In genomic region chr10:2392145-2392812, GRCh38 we compare ENCODE assay signal across 19 cellular contexts.
A peak's percentile ranks its signal among the peaks of the same experiment; 100 is the strongest.
DNase-seq lines count a peak whose midpoint lies in the region; ATAC-seq, FAIRE-seq and TF ChIP-seq lines count a peak whose summit lies in the region.
"Had no signal": no experiment of that assay in that cellular context is flagged by ENCODE, and none has a peak within 500 bp of the region (broad histone marks: within the 10 kb centered on the region; RNA-seq: fewer than 3 reads in every experiment).

No MANE protein-coding gene starts in this region.

- WGBS in lung, 2 donors: 52 to 62% methylated on average over 5 to 6 of the region's 6 CpGs

- TF ChIP-seq CTCF in LNCaP clone FGC (IDR thresholded peaks at IDR 0.05; ENCODE audit: control insufficient read depth, extremely low read depth, insufficient read depth) (no peak), lung (IDR thresholded peaks at IDR 0.05; ENCODE audit: control extremely low read depth, extremely low read depth) (no peak), kidney (IDR thresholded peaks at IDR 0.05; ENCODE audit: borderline replicate concordance, extremely low read depth, insufficient read depth) (no peak)

- intact Hi-C loops in kidney (cut with DNase I): no loop called here

- no peaks in the 10 kb centered on the region for H3K36me3 ChIP-seq in lung (ENCODE audit: control insufficient read depth in 2 of 2, insufficient read depth in 2 of 2, low read length in 2 of 2)
- no peaks in the 10 kb centered on the region for H3K36me3 ChIP-seq in kidney (ENCODE audit: control insufficient read depth in 1 of 2, insufficient read depth in 2 of 2, low read length in 2 of 2)

- H3K27ac Mint-ChIP-seq in activated naive CD4-positive, alpha-beta T cell treated with anti-CD3 and anti-CD28 coated beads, Interleukin-2, amount 50 U/mL, for 72 hours: no peak overlapping the region
- H3K27ac Mint-ChIP-seq: activated naive CD8-positive, alpha-beta T cell treated with anti-CD3 and anti-CD28 coated beads, Interleukin-2, amount 10 ng/mL, durations not matched to agents 7 days and 5 days; activated T-helper 2 cell treated with anti-CD3 and anti-CD28 coated beads, Interferon-gamma antibody, Interleukin-2, Interleukin-4, amounts not matched to agents 10 μg/mL and 5 μg/mL and 100 μg/mL, durations not matched to agents 14 hours and 24 hours and 36 hours; brain; progenitor cell of endocrine pancreas had no signal

- H3K27me3 ChIP-seq in lung (ENCODE audit: control insufficient read depth, insufficient read depth): no peaks in the 10 kb centered on the region

- no peaks in the 10 kb centered on the region for H3K36me3 Mint-ChIP-seq in activated naive CD4-positive, alpha-beta T cell treated with anti-CD3 and anti-CD28 coated beads, Interleukin-2, amount 50 U/mL, for 72 hours
- H3K36me3 Mint-ChIP-seq: activated naive CD8-positive, alpha-beta T cell treated with anti-CD3 and anti-CD28 coated beads, Interleukin-2, amount 10 ng/mL, durations not matched to agents 7 days and 5 days; brain had no signal

- peak; percentile 27 for DNase-seq in COLO668 (lab: John Stamatoyannopoulos, UW; ENCODE audit: unreplicated experiment)
- DNase-seq in LNCaP clone FGC (ENCODE audit: low read depth): peak; percentile 2
- DNase-seq in NCI-H774 (lab: John Stamatoyannopoulos, UW): peak; percentile 63
- no peak for DNase-seq in lung (ENCODE audit: low spot score)
- no peak for DNase-seq in kidney
- DNase-seq in stimulated activated CD4-positive, alpha-beta T cell treated with anti-CD3 and anti-CD28 coated beads, Interleukin-4, amount 100 ng/mL, for 1 hour: no peak
- no peak for DNase-seq in activated naive CD4-positive, alpha-beta T cell treated with anti-CD3 and anti-CD28 coated beads, Interleukin-2, amount 50 U/mL, for 72 hours (ENCODE audit: low spot score in 2 of 2)
- DNase-seq: activated CD4-positive, alpha-beta T cell treated with anti-CD3 and anti-CD28 coated beads for 48 hours; activated naive CD8-positive, alpha-beta T cell treated with anti-CD3 and anti-CD28 coated beads, Interleukin-2, amount 10 ng/mL, durations not matched to agents 7 days and 5 days; NCI-H146; NCI-H524 treated with DMSO at 0.1 percent for 48 hours; OCI-M1; SHP77 treated with DMSO at 0.1 percent for 48 hours; stimulated activated CD4-positive, alpha-beta T cell treated with anti-CD3 and anti-CD28 coated beads, Interleukin-1b, Interleukin-23, amount 100 ng/mL, for 48 hours; stimulated activated naive CD4-positive, alpha-beta T cell treated with Interleukin-2 at 50 U/mL for 16 hours had no signal

- H3K9me3 ChIP-seq in lung (ENCODE audit: control insufficient read depth in 2 of 2, insufficient read depth in 1 of 2, low read length in 1 of 2) (no peaks in the 10 kb centered on the region), kidney (ENCODE audit: control insufficient read depth in 1 of 2, low read length in 2 of 2) (no peaks in the 10 kb centered on the region)

- ATAC-seq in lung (ENCODE audit: insufficient read depth, low FRiP score): peak; percentile 89
- ATAC-seq in activated naive CD4-positive, alpha-beta T cell treated with anti-CD3 and anti-CD28 coated beads, Interleukin-2, amount 50 U/mL, for 72 hours: no peak

- H3K4me3 ChIP-seq in LNCaP clone FGC (ENCODE audit: low read depth, low read length): no peak overlapping the region
- H3K4me3 ChIP-seq in lung: no peak overlapping the region
- no peak overlapping the region for H3K4me3 ChIP-seq in kidney (ENCODE audit: low read length in 2 of 2)

- H3K9me3 Mint-ChIP-seq in activated naive CD4-positive, alpha-beta T cell treated with anti-CD3 and anti-CD28 coated beads, Interleukin-2, amount 50 U/mL, for 72 hours: no peaks in the 10 kb centered on the region
- H3K9me3 Mint-ChIP-seq: activated naive CD8-positive, alpha-beta T cell treated with anti-CD3 and anti-CD28 coated beads, Interleukin-2, amount 10 ng/mL, durations not matched to agents 7 days and 5 days; activated T-helper 2 cell treated with anti-CD3 and anti-CD28 coated beads, Interferon-gamma antibody, Interleukin-2, Interleukin-4, amounts not matched to agents 10 μg/mL and 5 μg/mL and 100 μg/mL, durations not matched to agents 14 hours and 24 hours and 36 hours; brain; neural crest cell had no signal

- H3K4me1 ChIP-seq in lung (ENCODE audit: control insufficient read depth in 2 of 2, insufficient read depth in 2 of 2, low read length in 2 of 2): no peaks in the 10 kb centered on the region
- no peaks in the 10 kb centered on the region for H3K4me1 ChIP-seq in kidney (ENCODE audit: control insufficient read depth in 1 of 2, insufficient read depth in 1 of 2, low read depth in 1 of 2, low read length in 2 of 2)

- H3K27ac ChIP-seq in lung (ENCODE audit: low read depth in 1 of 2, low read length in 1 of 2) (no peak overlapping the region), kidney (ENCODE audit: low read depth in 2 of 2, low read length in 2 of 2) (no peak overlapping the region)

- FAIRE-seq in kidney (lab: Jason Lieb, UNC): no peak

- no peak overlapping the region for H3K9ac ChIP-seq in kidney (ENCODE audit: low read length in 2 of 2)

Comparison
In these comparisons a context has a peak if more than half of its experiments do, and no peak if none do; other contexts are left out.
1. DNase-seq: peak in COLO668 (single experiment), LNCaP clone FGC (single experiment) and NCI-H774 (single experiment); none in lung (single experiment), kidney (single experiment), stimulated activated CD4-positive, alpha-beta T cell treated with anti-CD3 and anti-CD28 coated beads, Interleukin-4, amount 100 ng/mL, for 1 hour (single experiment) and activated naive CD4-positive, alpha-beta T cell treated with anti-CD3 and anti-CD28 coated beads, Interleukin-2, amount 50 U/mL, for 72 hours (0 of 2).